ENCODE assay signal across 1 cellular context in the genomic region with DNA sequence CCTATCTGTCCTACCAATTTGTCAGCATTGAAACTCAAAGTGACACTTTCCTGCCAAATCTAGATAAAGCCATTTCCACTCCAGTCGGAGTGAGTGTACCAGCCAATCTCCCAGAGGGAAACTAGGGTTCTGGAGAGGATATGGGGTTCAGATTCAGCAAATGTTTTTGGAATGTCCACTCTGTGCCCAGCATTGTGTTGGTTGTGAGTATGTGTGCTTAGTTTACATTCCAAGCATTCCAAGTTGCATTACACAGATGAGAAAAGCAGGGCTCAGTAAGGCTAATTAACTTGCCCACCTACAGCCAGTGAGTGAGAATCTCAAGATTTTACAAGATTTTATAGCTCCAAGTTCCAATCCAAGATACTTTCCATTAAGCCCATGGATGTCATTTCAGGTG.
TF ChIP-seq lines count a peak whose summit lies in the region.

No MANE protein-coding gene starts in this region.

TF ChIP-seq in H1, 55 proteins besides CTCF, POLR2A, EP300 and RAD21:
- TF ChIP-seq TEAD4 (IDR thresholded peaks at IDR 0.05; ENCODE audit: low read depth, low read length) = peak; percentile 92
- no peak for TF ChIP-seq NANOG (IDR thresholded peaks at IDR 0.05; ENCODE audit: insufficient read depth, low read depth, low read length, poor library complexity, severe bottlenecking)
